8 cellular contexts compared by ENCODE assay signal in the genomic region with DNA sequence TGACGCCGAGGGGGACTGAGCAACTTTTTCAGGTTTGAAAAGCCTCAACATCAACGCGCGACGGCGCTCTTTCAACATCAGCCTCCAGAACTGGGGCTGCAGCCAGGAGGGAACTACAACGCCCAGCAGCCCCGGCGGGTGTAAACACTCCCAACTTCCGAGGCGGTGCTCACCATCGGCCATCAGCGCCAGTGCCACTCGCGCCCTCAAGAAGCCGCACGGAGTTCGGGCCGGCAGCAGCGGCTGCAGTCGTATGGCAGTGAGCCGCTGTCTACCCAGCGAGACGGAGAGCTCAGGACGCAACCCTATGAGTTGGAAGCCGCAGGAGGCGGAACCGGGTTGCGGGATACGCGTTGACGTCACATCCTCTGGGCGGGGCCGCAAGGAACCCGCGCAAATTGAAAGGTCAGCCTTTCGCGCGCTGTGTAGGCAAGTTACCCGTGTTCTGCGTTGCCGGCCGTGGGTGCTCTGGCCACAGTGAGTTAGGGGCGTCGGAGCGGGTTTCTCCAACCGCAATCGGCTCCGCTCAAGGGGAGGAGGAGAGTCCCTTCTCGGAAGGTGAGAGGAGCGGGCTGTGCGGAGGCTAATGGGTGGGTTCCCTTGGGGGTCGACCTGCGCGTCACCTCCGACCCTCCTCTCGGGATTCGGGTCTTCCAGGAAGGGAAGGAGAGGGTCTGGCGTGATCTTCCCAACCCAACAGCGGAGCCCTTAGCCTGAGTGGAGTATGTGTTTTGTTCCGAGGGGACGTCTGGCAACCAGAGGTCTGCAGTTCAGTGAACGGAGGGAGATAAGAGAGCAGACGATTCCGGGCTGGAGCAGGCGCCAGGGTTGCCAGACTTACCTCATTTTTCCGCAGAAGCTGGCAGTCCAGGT. TPM values are rescaled to one million over a fixed set of nuclear protein-coding genes. Genes with fewer than 3 reads are reported as not detected.
DNase-seq lines count a peak whose midpoint lies in the region; ATAC-seq and TF ChIP-seq lines count a peak whose summit lies in the region.

A gene (plus strand): TSS at position 409 of the 873 bp plus-strand sequence. CDS start 2,222 bp downstream, outside the sequence.

- peak; percentile 87 for TF ChIP-seq POLR2A in GM19193 (IDR thresholded peaks at IDR 0.05; ENCODE audit: extremely low read depth, insufficient read depth, insufficient read length)

- POLR2A ChIA-PET in BJ (lab: Charles Lee) = no interaction called here
- POLR2A ChIA-PET in activated CD4-positive, alpha-beta T cell treated with anti-CD3 and anti-CD28 coated beads for 36 hours (lab: Charles Lee) = interaction anchor here (0.6 to 1.5 kb wide), 3 partner anchors 11 to 265 kb away, joined by 3 to 4 read pairs (median 3); a partner anchor contains a TSS

- H3K27me3 Mint-ChIP-seq in activated CD4-positive, alpha-beta T cell treated with anti-CD3 and anti-CD28 coated beads for 36 hours = no peaks in the 10 kb centered on the region

- DNase-seq in BJ (ENCODE audit: low read depth) (peak; percentile 68), NCI-H524 (lab: John Stamatoyannopoulos, UW) (peak; percentile 87 to 88)
- DNase-seq in activated CD4-positive, alpha-beta T cell treated with anti-CD3 and anti-CD28 coated beads for 36 hours = peak; percentile 95
- peak; percentile 73 to 79 for DNase-seq in stimulated activated CD4-positive, alpha-beta T cell treated with anti-CD3 and anti-CD28 coated beads, Interleukin-1b, Interleukin-23, amount 100 ng/mL, for 4 hours (ENCODE audit: low read depth in 2 of 2)

- peak within 1 kb of the TSS; percentile 99 for H3K27ac Mint-ChIP-seq in activated CD4-positive, alpha-beta T cell treated with anti-CD3 and anti-CD28 coated beads for 36 hours

- H3K4me1 Mint-ChIP-seq in activated CD4-positive, alpha-beta T cell treated with anti-CD3 and anti-CD28 coated beads for 36 hours = peaks cover 14% of the 10 kb centered on the region

- no peaks in the 10 kb centered on the region for H3K36me3 ChIP-seq in BJ (ENCODE audit: control insufficient read depth, insufficient read depth, low read length)

- H3K36me3 Mint-ChIP-seq in activated CD4-positive, alpha-beta T cell treated with anti-CD3 and anti-CD28 coated beads for 36 hours (ENCODE audit: low read depth) = peaks cover 31% of the 10 kb centered on the region

- H3K9me3 Mint-ChIP-seq in activated CD4-positive, alpha-beta T cell treated with anti-CD3 and anti-CD28 coated beads for 36 hours (ENCODE audit: low read depth) = no peaks in the 10 kb centered on the region

- intact Hi-C loops in activated CD4-positive, alpha-beta T cell treated with anti-CD3 and anti-CD28 coated beads for 36 hours (cut with DNase I, micrococcal nuclease) = loop anchor here (1.0 to 5.0 kb wide), 12 partner anchors 131 to 1409 kb away; a partner anchor contains a TSS

- H3K4me3 ChIP-seq in BJ (ENCODE audit: low read depth, low read length) = peak within 1 kb of the TSS; percentile 75

- peak; percentile 98 for ATAC-seq in HG03439 (IDR thresholded peaks at IDR 0.05; ENCODE audit: unreplicated experiment)
- peak; percentile 97 for ATAC-seq in activated CD4-positive, alpha-beta T cell treated with anti-CD3 and anti-CD28 coated beads for 36 hours

- CTCF ChIA-PET in BJ (lab: Yijun Ruan, JAX) = interaction anchor here (0.7 to 1.6 kb wide), 10 partner anchors 9 to 266 kb away, joined by 3 to 8 read pairs (median 4); a partner anchor contains a TSS
- CTCF ChIA-PET in activated CD4-positive, alpha-beta T cell treated with anti-CD3 and anti-CD28 coated beads for 36 hours (lab: Charles Lee) = interaction anchor here (0.7 to 1.5 kb wide), 8 partner anchors 9 to 1467 kb away, joined by 3 to 8 read pairs (median 4); a partner anchor contains a TSS

- H3K27me3 ChIP-seq in BJ (ENCODE audit: control insufficient read depth, insufficient read depth, low read length) (no peaks in the 10 kb centered on the region), layer of hippocampus (ENCODE audit: control insufficient read depth, insufficient read depth, low read length) (no peaks in the 10 kb centered on the region)

- TF ChIP-seq CTCF in BJ (IDR thresholded peaks at IDR 0.05; ENCODE audit: insufficient read depth, low read depth, low read length) = peak; percentile 47; the same call in 1 of the 2 replicates

- peak within 1 kb of the TSS; percentile 99 for H3K4me3 Mint-ChIP-seq in activated CD4-positive, alpha-beta T cell treated with anti-CD3 and anti-CD28 coated beads for 36 hours

- H3K27ac ChIP-seq in cingulate gyrus (ENCODE audit: low read depth, low read length) = peak within 1 kb of the TSS; percentile 100
- peak within 1 kb of the TSS; percentile 100 for H3K27ac ChIP-seq in layer of hippocampus (ENCODE audit: low read depth, low read length)

RNA-seq across cellular contexts. Expression of the gene that starts here (rescaled TPM):
- polyA plus RNA-seq in BJ (2011; rRNA removed) = 2.6 and 5.2 TPM in 2 replicates
- polyA minus RNA-seq in BJ (2011; rRNA and poly(A)+ RNA removed) = 3.2 and 3.7 TPM in 2 replicates
- 10 to 100 TPM; 53.8 to 57.8 TPM for total RNA-seq in activated CD4-positive, alpha-beta T cell treated with anti-CD3 and anti-CD28 coated beads for 36 hours

Comparison
In these comparisons a context has a peak if more than half of its experiments do, and no peak if none do; other contexts are left out.
1. Peak in every context shown above with its lines: DNase-seq, ATAC-seq, H3K4me3 ChIP-seq and H3K27ac ChIP-seq.